1 cellular context compared by ENCODE assay signal in the genomic region with DNA sequence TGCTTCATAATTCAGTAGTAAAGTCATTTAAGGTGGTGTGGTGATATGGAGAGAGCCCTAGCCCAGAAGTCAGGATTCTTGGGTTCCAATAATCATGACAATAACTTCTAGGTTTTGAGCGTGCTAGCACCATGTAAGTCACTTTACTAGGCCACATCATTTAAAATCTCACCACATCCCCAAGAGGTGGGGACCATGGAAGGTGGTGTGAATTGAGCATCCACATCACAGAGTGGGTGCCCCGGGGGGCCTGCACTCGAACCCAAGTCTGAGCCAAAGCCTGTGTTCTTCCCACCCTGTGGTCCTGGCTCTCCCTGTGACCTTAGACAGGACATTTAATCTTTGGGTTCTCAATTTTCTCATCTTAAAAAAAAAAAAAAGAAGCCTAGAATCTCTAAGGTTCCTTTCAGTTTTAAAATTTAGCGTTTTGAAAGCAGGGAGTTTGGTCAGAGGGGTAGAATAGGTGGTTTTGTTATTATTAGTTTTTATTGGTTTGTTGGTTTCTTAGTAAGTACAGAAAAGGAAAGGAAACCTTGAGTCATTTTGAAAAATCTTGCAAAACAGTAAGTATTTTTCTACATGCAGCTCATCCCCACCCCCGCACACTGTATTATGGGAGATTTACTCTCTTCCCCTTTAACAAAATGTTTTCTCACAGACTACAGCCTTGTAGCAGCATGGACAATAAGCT.
TF ChIP-seq lines count a peak whose summit lies in the region.

No MANE protein-coding gene starts in this region.

TF ChIP-seq in GM12878, 131 proteins besides CTCF, POLR2A, EP300 and RAD21 (continued from another document):
- TF ChIP-seq ZNF687 (IDR thresholded peaks at IDR 0.05) (no peak), ZNF274 (IDR thresholded peaks at IDR 0.05; ENCODE audit: insufficient read depth, insufficient read length) (no peak), NRF1 (conservative IDR thresholded peaks at IDR 0.05; ENCODE audit: low read depth, low read length) (no peak), KAT2A (conservative IDR thresholded peaks at IDR 0.05; ENCODE audit: control insufficient read depth, low read depth, low read length) (no peak), GABPA (IDR thresholded peaks at IDR 0.05; ENCODE audit: low read depth) (peak; percentile 68; the same call in 1 of the 2 replicates), HDAC2 (IDR thresholded peaks at IDR 0.05) (no peak), ZNF384 (IDR thresholded peaks at IDR 0.05; ENCODE audit: borderline replicate concordance, low read depth, low read length) (peak; percentile 52; the same call in 1 of the 2 replicates), MLLT1 (IDR thresholded peaks at IDR 0.05) (peak; percentile 38; the same call in 1 of the 2 replicates), TARDBP (IDR thresholded peaks at IDR 0.05; ENCODE audit: borderline replicate concordance) (no peak), CHD2 (IDR thresholded peaks at IDR 0.05; ENCODE audit: borderline replicate concordance, low read depth, low read length) (0 out of 2 replicates have a peak, but pooled peaks have one; percentile 26), RELA (IDR thresholded peaks at IDR 0.05; ENCODE audit: borderline replicate concordance, partially characterized antibody) (no peak), NR2F1 (conservative IDR thresholded peaks at IDR 0.05) (peak; percentile 88), BCL11A (IDR thresholded peaks at IDR 0.05; ENCODE audit: low read depth, low read length) (peak; percentile 79), MXI1 (IDR thresholded peaks at IDR 0.05; ENCODE audit: low read depth, low read length) (no peak), TCF3 (IDR thresholded peaks at IDR 0.05; ENCODE audit: borderline replicate concordance, insufficient read depth, low read depth, low read length) (no peak), ZNF217 (IDR thresholded peaks at IDR 0.05) (peak; percentile 100), PAX8 (IDR thresholded peaks at IDR 0.05) (no peak), SMAD1 (IDR thresholded peaks at IDR 0.05; ENCODE audit: low read depth, partially characterized antibody) (no peak), SMAD5 (IDR thresholded peaks at IDR 0.05; ENCODE audit: low read depth) (no peak), RFX5 (IDR thresholded peaks at IDR 0.05; ENCODE audit: low read depth, low read length) (no peak), USF2 (IDR thresholded peaks at IDR 0.05; ENCODE audit: borderline replicate concordance, low read depth, low read length) (no peak), STAT1 (conservative IDR thresholded peaks at IDR 0.05) (no peak), EZH2 (IDR thresholded peaks at IDR 0.05; ENCODE audit: borderline replicate concordance, control insufficient read depth, low read depth, low read length) (no peak), RBBP5 (conservative IDR thresholded peaks at IDR 0.05) (no peak)
- TF ChIP-seq, protein P1, sequence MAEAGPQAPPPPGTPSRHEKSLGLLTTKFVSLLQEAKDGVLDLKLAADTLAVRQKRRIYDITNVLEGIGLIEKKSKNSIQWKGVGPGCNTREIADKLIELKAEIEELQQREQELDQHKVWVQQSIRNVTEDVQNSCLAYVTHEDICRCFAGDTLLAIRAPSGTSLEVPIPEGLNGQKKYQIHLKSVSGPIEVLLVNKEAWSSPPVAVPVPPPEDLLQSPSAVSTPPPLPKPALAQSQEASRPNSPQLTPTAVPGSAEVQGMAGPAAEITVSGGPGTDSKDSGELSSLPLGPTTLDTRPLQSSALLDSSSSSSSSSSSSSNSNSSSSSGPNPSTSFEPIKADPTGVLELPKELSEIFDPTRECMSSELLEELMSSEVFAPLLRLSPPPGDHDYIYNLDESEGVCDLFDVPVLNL (IDR thresholded peaks at IDR 0.05; ENCODE audit: low read depth, low read length) = no peak
- TF ChIP-seq, protein P2, sequence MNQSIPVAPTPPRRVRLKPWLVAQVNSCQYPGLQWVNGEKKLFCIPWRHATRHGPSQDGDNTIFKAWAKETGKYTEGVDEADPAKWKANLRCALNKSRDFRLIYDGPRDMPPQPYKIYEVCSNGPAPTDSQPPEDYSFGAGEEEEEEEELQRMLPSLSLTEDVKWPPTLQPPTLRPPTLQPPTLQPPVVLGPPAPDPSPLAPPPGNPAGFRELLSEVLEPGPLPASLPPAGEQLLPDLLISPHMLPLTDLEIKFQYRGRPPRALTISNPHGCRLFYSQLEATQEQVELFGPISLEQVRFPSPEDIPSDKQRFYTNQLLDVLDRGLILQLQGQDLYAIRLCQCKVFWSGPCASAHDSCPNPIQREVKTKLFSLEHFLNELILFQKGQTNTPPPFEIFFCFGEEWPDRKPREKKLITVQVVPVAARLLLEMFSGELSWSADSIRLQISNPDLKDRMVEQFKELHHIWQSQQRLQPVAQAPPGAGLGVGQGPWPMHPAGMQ (IDR thresholded peaks at IDR 0.05; ENCODE audit: borderline replicate concordance) = no peak
